In the genomic region with DNA sequence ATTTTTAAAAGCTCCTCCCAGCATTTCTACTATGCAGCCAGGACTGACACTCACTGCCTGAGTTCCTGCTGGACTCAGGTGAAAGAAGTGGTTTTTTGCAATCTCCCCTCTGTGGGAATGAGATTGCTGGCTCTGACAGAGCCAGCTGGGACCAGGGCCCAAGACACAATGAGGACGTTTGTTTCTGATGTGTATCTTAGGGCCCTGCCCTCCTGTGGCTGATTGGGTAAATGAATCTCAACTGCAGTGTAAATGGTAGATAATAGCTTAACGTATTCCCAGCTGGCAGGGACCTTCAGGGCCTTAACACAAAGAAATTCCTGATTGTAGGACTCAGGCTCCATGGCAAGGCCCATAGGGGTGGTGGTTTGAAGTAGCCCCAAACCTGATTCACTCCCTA, we compare ENCODE assay signal across 9 cellular contexts.
A peak's percentile ranks its signal among the peaks of the same experiment; 100 is the strongest.
DNase-seq lines count a peak whose midpoint lies in the region; ATAC-seq and TF ChIP-seq lines count a peak whose summit lies in the region.
"Had no signal": no experiment of that assay in that cellular context is flagged by ENCODE, and none has a peak within 500 bp of the region (broad histone marks: within the 10 kb centered on the region; RNA-seq: fewer than 3 reads in every experiment).

No MANE protein-coding gene starts in this region.

- no peak overlapping the region for H3K27ac Mint-ChIP-seq in chondrocyte (ENCODE audit: unreplicated experiment)
- H3K27ac Mint-ChIP-seq: naive thymus-derived CD4-positive, alpha-beta T cell had no signal

- no peaks in the 10 kb centered on the region for H3K27me3 Mint-ChIP-seq in chondrocyte (ENCODE audit: low read depth)
- H3K27me3 Mint-ChIP-seq: central memory CD8-positive, alpha-beta T cell had no signal

- DNase-seq in NCI-H146 (lab: John Stamatoyannopoulos, UW) (peak; percentile 78), chondrocyte (ENCODE audit: low spot score) (no peak), putamen (ENCODE audit: low spot score) (peak; percentile 9), SHP77 treated with DMSO at 0.1 percent for 48 hours (lab: John Stamatoyannopoulos, UW) (no peak), NOMO-1 treated with DMSO at 0.1 percent for 48 hours (lab: John Stamatoyannopoulos, UW; ENCODE audit: unreplicated experiment) (no peak)
- DNase-seq: naive thymus-derived CD4-positive, alpha-beta T cell had no signal

- H3K36me3 Mint-ChIP-seq in chondrocyte (ENCODE audit: low read depth): no peaks in the 10 kb centered on the region
- H3K36me3 Mint-ChIP-seq: naive thymus-derived CD4-positive, alpha-beta T cell had no signal

- no peaks in the 10 kb centered on the region for H3K9me3 Mint-ChIP-seq in chondrocyte (ENCODE audit: low read depth)
- H3K9me3 Mint-ChIP-seq: central memory CD8-positive, alpha-beta T cell; naive thymus-derived CD4-positive, alpha-beta T cell had no signal

- ATAC-seq in GM18867 (IDR thresholded peaks at IDR 0.05; ENCODE audit: unreplicated experiment) (peak; percentile 60), HG03039 (IDR thresholded peaks at IDR 0.05; ENCODE audit: unreplicated experiment) (no peak)
- ATAC-seq: naive thymus-derived CD4-positive, alpha-beta T cell had no signal

- TF ChIP-seq CTCF in chondrocyte (IDR thresholded peaks at IDR 0.05): peak; percentile 37

- H3K4me3 Mint-ChIP-seq in chondrocyte (ENCODE audit: unreplicated experiment): no peak overlapping the region
- H3K4me3 Mint-ChIP-seq: central memory CD8-positive, alpha-beta T cell; naive thymus-derived CD4-positive, alpha-beta T cell had no signal

- H3K4me1 Mint-ChIP-seq in chondrocyte (ENCODE audit: low read depth): no peaks in the 10 kb centered on the region
- H3K4me1 Mint-ChIP-seq: central memory CD8-positive, alpha-beta T cell had no signal

Comparison
In these comparisons a context has a peak if more than half of its experiments do, and no peak if none do; other contexts are left out.
1. DNase-seq: peak in NCI-H146 (single experiment) and putamen (single experiment); none in chondrocyte (single experiment), SHP77 treated with DMSO at 0.1 percent for 48 hours (single experiment) and NOMO-1 treated with DMSO at 0.1 percent for 48 hours (single experiment).